In the genomic region with DNA sequence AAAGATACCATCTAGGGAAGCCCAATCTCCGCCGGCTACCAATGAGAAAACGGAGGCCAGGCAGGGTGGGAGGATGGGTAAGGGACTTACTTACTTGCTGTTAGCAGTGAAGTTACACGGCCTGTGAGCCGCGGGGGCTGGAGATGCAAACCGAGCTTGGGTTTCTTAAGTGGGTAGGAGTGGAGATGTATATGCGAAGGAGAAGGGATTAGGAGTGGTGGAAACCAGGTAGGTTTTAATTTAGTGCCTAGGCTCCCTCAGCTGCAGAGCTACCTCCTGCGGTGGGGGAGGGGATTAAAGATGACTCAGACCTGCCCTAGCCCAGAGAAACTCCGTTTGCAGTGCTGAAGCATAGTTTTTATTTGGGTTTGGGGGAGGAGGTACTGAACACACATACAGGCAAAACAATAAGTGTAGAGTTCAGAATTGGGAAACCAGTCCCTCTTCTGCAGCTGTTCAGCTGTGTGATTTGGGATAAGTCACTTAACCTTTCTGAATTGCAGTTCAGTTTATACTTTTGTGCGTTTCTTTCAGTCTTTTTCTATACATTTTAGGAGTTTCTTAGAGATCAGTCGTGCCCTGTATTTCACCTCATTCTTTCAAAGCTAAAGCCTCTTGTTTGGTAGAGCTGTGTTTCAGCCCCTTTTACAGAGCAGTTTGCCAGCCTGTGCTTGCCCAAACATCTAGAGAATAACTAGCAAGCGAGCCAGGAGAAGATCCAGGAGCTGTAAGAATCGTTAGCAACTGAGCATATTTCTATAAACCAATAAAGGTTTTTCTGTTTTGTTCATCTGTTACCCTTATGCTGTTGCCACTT, we compare ENCODE assay signal across 8 cellular contexts. TPM values are rescaled to one million over a fixed set of nuclear protein-coding genes. Genes with fewer than 3 reads are reported as not detected.
DNase-seq lines count a peak whose midpoint lies in the region; ATAC-seq and TF ChIP-seq lines count a peak whose summit lies in the region.

No MANE protein-coding gene starts in this region.

- H3K4me1 Mint-ChIP-seq in natural killer cell: peaks cover 47 to 56% of the 10 kb centered on the region in 2 donors

- H3K27ac ChIP-seq in stomach: peak overlapping the region; percentile 28 to 84 (median 76)

- H3K36me3 ChIP-seq in stomach: no peaks in the 10 kb centered on the region

- H3K4me3 ChIP-seq in epithelial cell of proximal tubule (ENCODE audit: low read depth, low read length) (peak overlapping the region; percentile 84), stomach (peak overlapping the region; percentile 54 to 63 (median 57))

- intact Hi-C loops in natural killer cell (cut with micrococcal nuclease): loop anchor here (1.0 to 5.0 kb wide), 4 partner anchors 64 to 170 kb away; a partner anchor contains a TSS
- intact Hi-C loops in stomach (cut with DNase I; ENCODE audit: low total_unique reads): no loop called here

- no peak for TF ChIP-seq EP300 in stomach (IDR thresholded peaks at IDR 0.05)

- no peak for TF ChIP-seq POLR2A in stomach (IDR thresholded peaks at IDR 0.05)

- TF ChIP-seq CTCF in epithelial cell of proximal tubule (conservative IDR thresholded peaks at IDR 0.05; ENCODE audit: low read depth, low read length): no peak
- no peak for TF ChIP-seq CTCF in natural killer cell (IDR thresholded peaks at IDR 0.05)
- TF ChIP-seq CTCF in stomach (IDR thresholded peaks at IDR 0.05): no peak

- H3K9me3 ChIP-seq in stomach: no peaks in the 10 kb centered on the region

- WGBS in stomach, 5 donors: 15 to 25% (median 18%) methylated on average over 14 of the region's 14 CpGs

- no peaks in the 10 kb centered on the region for H3K27me3 ChIP-seq in stomach

- H3K9me3 Mint-ChIP-seq in natural killer cell: no peaks in the 10 kb centered on the region

- H3K4me1 ChIP-seq in stomach: peaks cover 40 to 61% (median 54%) of the 10 kb centered on the region in 4 donors

- H3K4me3 Mint-ChIP-seq in natural killer cell: peak overlapping the region; percentile 97

- peak overlapping the region; percentile 88 to 91 for H3K27ac Mint-ChIP-seq in natural killer cell

- peak; percentile 28 for ATAC-seq in GM18517 (IDR thresholded peaks at IDR 0.05; ENCODE audit: unreplicated experiment)
- peak in 1 of 3 donors; percentile 43 for ATAC-seq in natural killer cell
- no peak for ATAC-seq in GM18498 (IDR thresholded peaks at IDR 0.05; ENCODE audit: unreplicated experiment)

- H3K27me3 Mint-ChIP-seq in natural killer cell (ENCODE audit: low read depth in 2 of 2): no peaks in the 10 kb centered on the region

- DNase-seq in NCI-H460 (ENCODE audit: extremely low read depth, low read depth) (peak; percentile 31), epithelial cell of proximal tubule (ENCODE audit: low read depth) (no peak), natural killer cell (peak; percentile 23), stomach (peak; percentile 32), DMS79 treated with DMSO at 0.1 percent for 48 hours (lab: John Stamatoyannopoulos, UW) (no peak)
- DNase-seq in activated CD8-positive, alpha-beta memory T cell treated with anti-CD3 and anti-CD28 coated beads, Interleukin-2, amount 50 U/mL, for 1 hour (ENCODE audit: extremely low read depth): peak; percentile 41

- no peaks in the 10 kb centered on the region for H3K36me3 Mint-ChIP-seq in natural killer cell

RNA-seq across cellular contexts. Expression of a gene that starts 0.6 kb away (rescaled TPM):
- total RNA-seq in NCI-H460 (2014; rRNA removed; shearing (Covaris generic)): 8.8 and 10.5 TPM in 2 replicates
- 1.2 and 2.0 TPM in 2 replicates for polyA plus RNA-seq in NCI-H460 (2014; cell fraction: nucleus; rRNA removed)
- total RNA-seq in epithelial cell of proximal tubule (9.4 and 9.5 TPM in 2 replicates), natural killer cell (100 to 1,000 TPM; 112 to 141 (median 138) TPM), stomach (100 to 1,000 TPM in 1 of 5 donors, 10 to 100 TPM in 4; 13.6 to 316 (median 47.9) TPM)
- 1 to 10 TPM in 1 of 3 donors, under 1 TPM in 2; 0.88 to 5.8 (median 0.92) TPM for polyA plus RNA-seq in stomach

Comparison
In these comparisons a context has a peak if more than half of its experiments do, and no peak if none do; other contexts are left out.
1. DNase-seq: peak in NCI-H460 (single experiment), activated CD8-positive, alpha-beta memory T cell treated with anti-CD3 and anti-CD28 coated beads, Interleukin-2, amount 50 U/mL, for 1 hour (single experiment), natural killer cell (single experiment) and stomach (single experiment); none in epithelial cell of proximal tubule (single experiment) and DMS79 treated with DMSO at 0.1 percent for 48 hours (single experiment).